ENCODE assay signal across 8 cellular contexts in the genomic region with DNA sequence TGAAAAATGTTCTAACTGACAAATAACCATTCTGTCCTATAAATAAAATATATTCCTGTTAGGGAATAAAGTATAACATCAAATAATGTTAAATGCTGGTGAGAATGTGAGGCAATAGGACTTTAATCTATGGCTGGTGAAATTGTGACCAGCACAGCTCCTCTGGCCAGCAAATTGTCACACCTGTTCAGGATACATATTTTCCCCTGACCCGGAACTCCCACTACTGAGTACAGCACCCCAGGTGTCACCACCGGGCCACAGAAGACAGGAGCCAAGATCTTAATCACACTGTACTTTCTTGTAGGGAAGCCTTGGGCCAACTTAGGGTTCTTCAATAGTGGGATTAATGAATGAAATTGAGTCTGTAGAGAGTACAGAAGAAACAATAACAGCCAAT.
"Had no signal": no experiment of that assay in that cellular context is flagged by ENCODE, and none has a peak within 500 bp of the region (broad histone marks: within the 10 kb centered on the region; RNA-seq: fewer than 3 reads in every experiment).

No MANE protein-coding gene starts in this region.

- ATAC-seq: GM12878 had no signal

- FAIRE-seq: G401.6, GM12878, GM12891, GM12892, GM18507, GM19239 had no signal

- H3K4me3 ChIP-seq: GM12878 had no signal

- DNase-seq: GDM1, GF-D8 had no signal
